Comparison of ENCODE assay signal across 9 cellular contexts in the genomic region with DNA sequence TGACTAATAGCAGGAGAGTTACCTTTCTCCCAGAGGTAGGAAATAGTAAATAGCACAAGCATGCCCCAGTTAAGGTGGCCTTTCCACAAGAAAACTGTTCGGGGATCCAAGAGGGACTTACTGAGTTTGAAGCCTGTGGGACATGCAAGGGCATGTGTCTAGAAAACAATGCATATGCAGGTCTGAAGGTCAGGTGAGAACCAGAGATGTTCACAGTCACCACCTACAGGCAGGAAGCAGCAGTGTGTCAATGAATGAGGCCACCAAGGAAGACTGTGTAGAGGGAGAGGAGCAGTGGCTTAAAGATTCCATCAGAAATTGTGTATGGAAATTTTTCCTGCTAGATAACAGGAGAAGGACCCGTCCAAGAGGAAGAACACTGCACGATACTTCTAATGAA.
DNase-seq lines count a peak whose midpoint lies in the region; ATAC-seq and TF ChIP-seq lines count a peak whose summit lies in the region.
"Had no signal": no experiment of that assay in that cellular context is flagged by ENCODE, and none has a peak within 500 bp of the region (broad histone marks: within the 10 kb centered on the region; RNA-seq: fewer than 3 reads in every experiment).

No MANE protein-coding gene starts in this region.

- H3K27me3 ChIP-seq in BE2C (peaks cover 6% of the 10 kb centered on the region; the same call in 1 of the 2 replicates), Loucy (ENCODE audit: insufficient read depth, low read length, poor library complexity, severe bottlenecking) (no peaks in the 10 kb centered on the region)

- no peaks in the 10 kb centered on the region for H3K4me1 ChIP-seq in BE2C
- H3K4me1 ChIP-seq in Loucy (ENCODE audit: insufficient read depth, low read length, poor library complexity, severe bottlenecking) = no peaks in the 10 kb centered on the region

- no peaks in the 10 kb centered on the region for H4K20me1 ChIP-seq in Loucy (ENCODE audit: insufficient read depth, low read length, poor library complexity, severe bottlenecking)

- H3K9me2 ChIP-seq in Loucy (replicated peaks; ENCODE audit: low read depth, low read length) = no peaks in the 10 kb centered on the region

- no peaks in the 10 kb centered on the region for H3K9me3 ChIP-seq in BE2C
- H3K9me3 ChIP-seq in Loucy (ENCODE audit: insufficient read depth, low read depth, low read length) = no peaks in the 10 kb centered on the region

- H3F3A ChIP-seq in Loucy (ENCODE audit: low read depth) = no peaks in the 10 kb centered on the region

- TF ChIP-seq CTCF in BE2C (IDR thresholded peaks at IDR 0.05; ENCODE audit: low read depth, low read length) (peak; percentile 51), Loucy (conservative IDR thresholded peaks at IDR 0.05; ENCODE audit: low read length) (peak; percentile 29; the same call in 1 of the 2 replicates), fibroblast of the aortic adventitia (IDR thresholded peaks at IDR 0.05; ENCODE audit: insufficient read depth, low read length) (peak; percentile 25)

- ATAC-seq in GM19035 (IDR thresholded peaks at IDR 0.05; ENCODE audit: unreplicated experiment) (peak; percentile 79), HG02571 (IDR thresholded peaks at IDR 0.05; ENCODE audit: unreplicated experiment) (no peak), GM21515 (IDR thresholded peaks at IDR 0.05; ENCODE audit: unreplicated experiment) (no peak)

- H3K36me3 ChIP-seq in BE2C (no peaks in the 10 kb centered on the region), Loucy (ENCODE audit: insufficient read depth, low read length) (no peaks in the 10 kb centered on the region)

- no peak overlapping the region for H3K9ac ChIP-seq in Loucy (ENCODE audit: low read depth, low read length, poor library complexity, severe bottlenecking)

- DNase-seq in BE2C (no peak), fibroblast of the aortic adventitia (ENCODE audit: low read depth) (no peak), anterior cingulate cortex (lab: John Stamatoyannopoulos, UW) (no peak)
- DNase-seq in stimulated activated CD4-positive, alpha-beta T cell treated with anti-CD3 and anti-CD28 coated beads, Interleukin-2, amount 100 ng/mL, for 48 hours = no peak

- no peak overlapping the region for H3K4me3 ChIP-seq in BE2C (ENCODE audit: low read depth, low read length)
- no peak overlapping the region for H3K4me3 ChIP-seq in Loucy (ENCODE audit: low read length, poor library complexity, severe bottlenecking)
- no peak overlapping the region for H3K4me3 ChIP-seq in fibroblast of the aortic adventitia (ENCODE audit: low read depth, low read length)
- H3K4me3 ChIP-seq: SK-N-MC had no signal

- no peak overlapping the region for H3K4me2 ChIP-seq in Loucy (ENCODE audit: low read depth, low read length, poor library complexity, severe bottlenecking)

- H3K79me2 ChIP-seq in Loucy (ENCODE audit: insufficient read depth, low read length) = no peaks in the 10 kb centered on the region

- H2AFZ ChIP-seq in Loucy (ENCODE audit: low read length) = no peak overlapping the region
